1 cellular context compared by ENCODE assay signal in the genomic region with DNA sequence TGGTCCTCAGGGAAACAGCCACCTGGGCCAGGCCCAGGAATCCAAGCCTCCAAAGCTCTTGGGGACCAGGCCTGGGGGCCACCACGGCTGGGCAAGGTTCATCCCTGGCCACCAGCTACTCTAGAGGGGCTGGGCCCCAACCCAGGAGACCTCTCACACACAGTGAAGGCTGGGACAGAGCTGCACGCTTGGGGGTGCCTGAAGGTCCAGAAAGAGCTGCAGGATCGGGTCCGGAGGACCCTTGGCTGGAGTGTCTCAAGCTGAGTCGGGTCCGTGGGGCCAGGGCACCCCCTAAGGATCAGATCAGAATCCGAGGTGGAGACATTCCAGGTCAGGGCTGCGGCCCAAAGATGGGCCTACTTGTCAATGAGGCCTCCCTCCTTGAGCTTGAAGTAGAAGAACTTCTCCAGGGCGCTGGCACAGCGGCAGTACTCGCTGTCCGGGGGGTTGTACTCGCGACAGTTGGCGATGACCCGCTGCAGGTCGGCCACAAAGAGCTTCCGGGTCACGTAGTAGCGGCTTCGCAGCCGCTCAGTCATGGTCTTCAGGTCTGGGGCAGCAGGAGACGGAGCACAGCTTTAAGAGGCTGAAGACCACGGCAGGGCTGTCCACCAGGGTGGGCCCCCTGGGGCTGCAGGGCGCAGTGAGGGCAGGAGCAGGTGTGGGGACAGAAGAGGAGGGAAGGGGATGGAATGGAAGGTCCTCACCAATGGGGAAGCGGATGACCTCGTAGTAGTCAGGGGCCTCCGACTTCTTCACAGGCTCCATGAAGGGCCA.
TF ChIP-seq lines count a peak whose summit lies in the region.

No MANE protein-coding gene starts in this region.

TF ChIP-seq in endothelial cell of umbilical vein, 7 proteins besides CTCF, POLR2A, EP300 and RAD21:
- TF ChIP-seq GATA2 (IDR thresholded peaks at IDR 0.05; ENCODE audit: insufficient read depth, insufficient read length, low read depth, low read length), result no peak
- TF ChIP-seq JUN (IDR thresholded peaks at IDR 0.05; ENCODE audit: borderline replicate concordance, insufficient read depth, insufficient read length, low read depth), result no peak
- TF ChIP-seq POLR2AphosphoS5 (IDR thresholded peaks at IDR 0.05; ENCODE audit: insufficient read depth, low read depth, low read length), result no peak
- TF ChIP-seq MAX (IDR thresholded peaks at IDR 0.05; ENCODE audit: insufficient read depth, insufficient read length), result no peak
- no peak for TF ChIP-seq MYC (IDR thresholded peaks at IDR 0.05; ENCODE audit: low read depth, low read length)
- TF ChIP-seq FOS (IDR thresholded peaks at IDR 0.05; ENCODE audit: borderline replicate concordance, insufficient read depth, low read length), result no peak
- no peak for TF ChIP-seq EZH2 (IDR thresholded peaks at IDR 0.05; ENCODE audit: borderline replicate concordance, low read depth, low read length, severe bottlenecking)
